In genomic region chr5:158174918-158175663, GRCh38 we compare ENCODE assay signal across 8 cellular contexts.
A peak's percentile ranks its signal among the peaks of the same experiment; 100 is the strongest.
DNase-seq lines count a peak whose midpoint lies in the region; ATAC-seq, FAIRE-seq and TF ChIP-seq lines count a peak whose summit lies in the region.

No MANE protein-coding gene starts in this region.

- H3K4me1 ChIP-seq in mesodermal cell (ENCODE audit: control insufficient read depth, insufficient read depth, low read length, poor library complexity, severe bottlenecking) = peaks cover 27% of the 10 kb centered on the region

- no peak for TF ChIP-seq POLR2A in H54 (IDR thresholded peaks at IDR 0.05; ENCODE audit: low read depth, low read length)

- DNase-seq in D721Med (ENCODE audit: insufficient read length, low spot score) (peak; percentile 58), H54 (ENCODE audit: insufficient read length, low spot score) (peak; percentile 23), NCI-H446 treated with DMSO at 0.1 percent for 48 hours (lab: John Stamatoyannopoulos, UW) (peak; percentile 6), endothelial cell (ENCODE audit: low spot score) (peak; percentile 80)
- DNase-seq in activated CD8-positive, alpha-beta T cell treated with anti-CD3 and anti-CD28 coated beads for 36 hours = peak; percentile 72
- DNase-seq in stimulated activated CD8-positive, alpha-beta memory T cell treated with anti-CD3 and anti-CD28 coated beads, Interleukin-7, amount 100 ng/mL, for 4 hours (ENCODE audit: low read depth in 2 of 2) = peak; percentile 2 to 6

- H3K9me3 ChIP-seq in mesodermal cell (ENCODE audit: control insufficient read depth, low read length) = no peaks in the 10 kb centered on the region

- peak overlapping the region; percentile 16 for H3K27ac ChIP-seq in mesodermal cell (ENCODE audit: low read depth, low read length, severe bottlenecking)

- intact Hi-C loops in activated CD8-positive, alpha-beta T cell treated with anti-CD3 and anti-CD28 coated beads for 36 hours (cut with micrococcal nuclease) = loop anchor here (10.0 kb wide), 2 partner anchors 520 to 960 kb away; no protein-coding TSS in a partner anchor

- H3K4me1 Mint-ChIP-seq in activated CD8-positive, alpha-beta T cell treated with anti-CD3 and anti-CD28 coated beads for 36 hours (ENCODE audit: low read depth) = no peaks in the 10 kb centered on the region
- H3K4me1 Mint-ChIP-seq in endothelial cell (ENCODE audit: unreplicated experiment) = peaks cover 25% of the 10 kb centered on the region

- no peaks in the 10 kb centered on the region for H3K27me3 Mint-ChIP-seq in activated CD8-positive, alpha-beta T cell treated with anti-CD3 and anti-CD28 coated beads for 36 hours
- H3K27me3 Mint-ChIP-seq in endothelial cell (ENCODE audit: unreplicated experiment) = peaks cover 6% of the 10 kb centered on the region

- ATAC-seq in activated CD8-positive, alpha-beta T cell treated with anti-CD3 and anti-CD28 coated beads for 36 hours = peak; percentile 42
- ATAC-seq in GM21825 (IDR thresholded peaks at IDR 0.05; ENCODE audit: unreplicated experiment) = no peak

- POLR2A ChIA-PET in activated CD8-positive, alpha-beta T cell treated with anti-CD3 and anti-CD28 coated beads for 36 hours (lab: Charles Lee) = interaction anchor here (1.2 kb wide), 1 partner anchor 932 kb away, joined by 3 read pairs; no protein-coding TSS in a partner anchor

- H3K4me3 Mint-ChIP-seq in activated CD8-positive, alpha-beta T cell treated with anti-CD3 and anti-CD28 coated beads for 36 hours = no peak overlapping the region
- no peak overlapping the region for H3K4me3 Mint-ChIP-seq in endothelial cell (ENCODE audit: unreplicated experiment)

- peak; percentile 94 for TF ChIP-seq CTCF in D721Med (IDR thresholded peaks at IDR 0.05; ENCODE audit: insufficient read depth, missing control alignments)
- peak; percentile 76 for TF ChIP-seq CTCF in activated CD8-positive, alpha-beta T cell treated with anti-CD3 and anti-CD28 coated beads for 36 hours (IDR thresholded peaks at IDR 0.05)
- TF ChIP-seq CTCF in endothelial cell (IDR thresholded peaks at IDR 0.05; ENCODE audit: unreplicated experiment) = peak; percentile 53

- CTCF ChIA-PET in activated CD8-positive, alpha-beta T cell treated with anti-CD3 and anti-CD28 coated beads for 36 hours (lab: Charles Lee) = interaction anchor here (0.6 to 6.0 kb wide), 24 partner anchors 28 to 982 kb away, joined by 3 to 46 read pairs (median 3); no protein-coding TSS in a partner anchor

- no peaks in the 10 kb centered on the region for H3K9me3 Mint-ChIP-seq in activated CD8-positive, alpha-beta T cell treated with anti-CD3 and anti-CD28 coated beads for 36 hours
- H3K9me3 Mint-ChIP-seq in endothelial cell (ENCODE audit: unreplicated experiment) = no peaks in the 10 kb centered on the region

- no peaks in the 10 kb centered on the region for H3K36me3 ChIP-seq in mesodermal cell (ENCODE audit: control insufficient read depth, insufficient read depth, low read length)

- no peaks in the 10 kb centered on the region for H3K36me3 Mint-ChIP-seq in activated CD8-positive, alpha-beta T cell treated with anti-CD3 and anti-CD28 coated beads for 36 hours (ENCODE audit: low read depth)
- no peaks in the 10 kb centered on the region for H3K36me3 Mint-ChIP-seq in endothelial cell (ENCODE audit: low read depth, unreplicated experiment)

- no peak overlapping the region for H3K27ac Mint-ChIP-seq in activated CD8-positive, alpha-beta T cell treated with anti-CD3 and anti-CD28 coated beads for 36 hours
- no peak overlapping the region for H3K27ac Mint-ChIP-seq in endothelial cell (ENCODE audit: unreplicated experiment)

- FAIRE-seq in D721Med (lab: Jason Lieb, UNC) (peak; percentile 41), H54 (lab: Jason Lieb, UNC) (no peak)

- H3K4me3 ChIP-seq in mesodermal cell (ENCODE audit: extremely low read depth, insufficient read depth, low read length, poor library complexity, severe bottlenecking) = no peak overlapping the region

- 13 to 61% methylated on average over 3 to 5 of the region's 7 CpGs for WGBS in mesodermal cell (ENCODE audit: insufficient coverage in 2 of 2), 2 experiments

Comparison
In these comparisons a context has a peak if more than half of its experiments do, and no peak if none do; other contexts are left out.
1. DNase-seq: peak in every context shown above with its lines; median percentile 80 in endothelial cell; 72 in activated CD8-positive, alpha-beta T cell treated with anti-CD3 and anti-CD28 coated beads for 36 hours; 58 in D721Med; 23 in H54; 6 in NCI-H446 treated with DMSO at 0.1 percent for 48 hours; 4 in stimulated activated CD8-positive, alpha-beta memory T cell treated with anti-CD3 and anti-CD28 coated beads, Interleukin-7, amount 100 ng/mL, for 4 hours.